8 cellular contexts compared by ENCODE assay signal in genomic region chr1:155763090-155763815, GRCh38.
DNase-seq lines count a peak whose midpoint lies in the region; ATAC-seq, FAIRE-seq and TF ChIP-seq lines count a peak whose summit lies in the region.
"Not testable (repeated sequence)": the region's sequence is repeated elsewhere in the genome, so short reads cannot be mapped to it uniquely, and the experiment has no call there.

No MANE protein-coding gene starts in this region.

- H3K4me1 ChIP-seq in keratinocyte (ENCODE audit: control insufficient read depth, extremely low read depth, insufficient read depth, low read length) (peaks cover 41% of the 10 kb centered on the region), upper lobe of left lung (peaks cover 2 to 23% (median 10%) of the 10 kb centered on the region in 4 donors)
- H3K4me1 ChIP-seq in pancreas: not testable (repeated sequence)

- ATAC-seq in pancreas (peak in 3 of 4 donors; percentile 56 to 80 (median 68)), upper lobe of left lung (ENCODE audit: low FRiP score in 2 of 2) (peak; percentile 63 to 89)

- peak overlapping the region; percentile 74 for H3K27ac Mint-ChIP-seq in HFFc6
- peak overlapping the region; percentile 10 for H3K27ac Mint-ChIP-seq in activated T-cell treated with anti-CD3 and anti-CD28 coated beads, Interleukin-2, amount 50 U/mL, for 24 hours

- peaks cover 39% of the 10 kb centered on the region for H3K4me1 Mint-ChIP-seq in HFFc6 (ENCODE audit: low read depth)
- not testable (repeated sequence) for H3K4me1 Mint-ChIP-seq in activated T-cell treated with anti-CD3 and anti-CD28 coated beads, Interleukin-2, amount 50 U/mL, for 24 hours (ENCODE audit: low read depth)

- peak in 1 of 4 donors; percentile 63 for TF ChIP-seq EP300 in upper lobe of left lung (IDR thresholded peaks at IDR 0.05)

- not testable (repeated sequence) for H4K20me1 ChIP-seq in keratinocyte (ENCODE audit: control insufficient read depth, extremely low read depth, insufficient read depth, low read length)

- peak; percentile 87 for FAIRE-seq in keratinocyte (lab: Jason Lieb, UNC)
- FAIRE-seq in pancreas (lab: Jason Lieb, UNC): not testable (repeated sequence)

- H3K36me3 ChIP-seq in keratinocyte (ENCODE audit: control insufficient read depth in 2 of 2, extremely low read depth in 1 of 2, insufficient read depth in 2 of 2, low read length in 2 of 2): peaks cover 6 to 18% of the 10 kb centered on the region in 2 experiments
- H3K36me3 ChIP-seq in pancreas: peaks cover 4 to 62% (median 13%) of the 10 kb centered on the region in 3 donors
- H3K36me3 ChIP-seq in upper lobe of left lung: peaks cover 28 to 91% (median 53%) of the 10 kb centered on the region in 4 donors

- DNase-seq in CD1c-positive myeloid dendritic cell (ENCODE audit: extremely low spot score) (peak; percentile 43), HFFc6 (peak; percentile 93), NCI-H748 (lab: John Stamatoyannopoulos, UW; ENCODE audit: unreplicated experiment) (peak; percentile 3), epithelial cell of proximal tubule (ENCODE audit: low read depth) (peak; percentile 53), keratinocyte (ENCODE audit: low read depth, low spot score) (peak; percentile 69), upper lobe of left lung (peak in 1 of 2 donors; percentile 78)
- not testable (repeated sequence) for DNase-seq in activated T-cell treated with anti-CD3 and anti-CD28 coated beads, Interleukin-2, amount 50 U/mL, for 24 hours; pancreas

- H3K9me3 Mint-ChIP-seq in HFFc6; activated T-cell treated with anti-CD3 and anti-CD28 coated beads, Interleukin-2, amount 50 U/mL, for 24 hours: not testable (repeated sequence)

- 88 to 93% methylated on average over 6 of the region's 6 CpGs for WGBS in pancreas, 2 donors
- 67 to 75% methylated on average over 6 of the region's 6 CpGs for WGBS in upper lobe of left lung, 2 donors

- dilution Hi-C loops in keratinocyte (cut with MboI; ENCODE audit: extremely low pct_ligation_motif_present, low sequenced_read_pairs): not testable (repeated sequence)

- H3K27me3 ChIP-seq in keratinocyte (ENCODE audit: control insufficient read depth, extremely low read depth, insufficient read depth, low read length); pancreas; upper lobe of left lung: not testable (repeated sequence)

- not testable (repeated sequence) for H3K9me1 ChIP-seq in keratinocyte (ENCODE audit: control insufficient read depth, extremely low read depth, insufficient read depth, low read length)

- H3K27ac ChIP-seq in keratinocyte (ENCODE audit: control insufficient read depth, insufficient read depth, low read length): peak overlapping the region; percentile 70
- not testable (repeated sequence) for H3K27ac ChIP-seq in pancreas, upper lobe of left lung

- peaks cover 46% of the 10 kb centered on the region for H3K36me3 Mint-ChIP-seq in HFFc6 (ENCODE audit: low read depth)
- peaks cover 88% of the 10 kb centered on the region for H3K36me3 Mint-ChIP-seq in activated T-cell treated with anti-CD3 and anti-CD28 coated beads, Interleukin-2, amount 50 U/mL, for 24 hours (ENCODE audit: low read depth)

- H3K4me2 ChIP-seq in keratinocyte (ENCODE audit: control insufficient read depth, extremely low read depth, insufficient read depth, low read depth, low read length): peak overlapping the region; percentile 41

- not testable (repeated sequence) for H3K27me3 Mint-ChIP-seq in HFFc6 (ENCODE audit: insufficient read depth); activated T-cell treated with anti-CD3 and anti-CD28 coated beads, Interleukin-2, amount 50 U/mL, for 24 hours

- not testable (repeated sequence) for H3K4me3 ChIP-seq in epithelial cell of proximal tubule (ENCODE audit: low read depth, low read length); pancreas; upper lobe of left lung
- peak overlapping the region in 1 of 3 experiments; percentile 7 for H3K4me3 ChIP-seq in keratinocyte (ENCODE audit: control insufficient read depth in 2 of 3, extremely low read depth in 1 of 3, insufficient read depth in 2 of 3, low read depth in 1 of 3, low read length in 3 of 3)

- not testable (repeated sequence) for H2AFZ ChIP-seq in keratinocyte (ENCODE audit: control insufficient read depth, low read length)

- H3K79me2 ChIP-seq in keratinocyte (ENCODE audit: control insufficient read depth, insufficient read depth, low read length): not testable (repeated sequence)

- peak overlapping the region; percentile 15 for H3K9ac ChIP-seq in keratinocyte (ENCODE audit: control insufficient read depth, extremely low read depth, insufficient read depth, low read length)

- not testable (repeated sequence) for TF ChIP-seq CTCF in HFFc6 (IDR thresholded peaks at IDR 0.05); epithelial cell of proximal tubule (conservative IDR thresholded peaks at IDR 0.05; ENCODE audit: low read depth, low read length); keratinocyte (optimal IDR thresholded peaks at IDR 0.05 in 1 of 3, IDR thresholded peaks at IDR 0.05 in 1 of 3, conservative IDR thresholded peaks at IDR 0.05 in 1 of 3; ENCODE audit: extremely low read depth in 1 of 3, insufficient read depth in 2 of 3, low read length in 3 of 3); pancreas (IDR thresholded peaks at IDR 0.05); upper lobe of left lung (IDR thresholded peaks at IDR 0.05)

- TF ChIP-seq POLR2A in upper lobe of left lung (IDR thresholded peaks at IDR 0.05): not testable (repeated sequence)

- H3K9me3 ChIP-seq in keratinocyte (ENCODE audit: control insufficient read depth, low read depth, low read length); pancreas; upper lobe of left lung: not testable (repeated sequence)

- intact Hi-C loops in pancreas (cut with DNase I): not testable (repeated sequence)

- H3K4me3 Mint-ChIP-seq in HFFc6: peak overlapping the region; percentile 66
- not testable (repeated sequence) for H3K4me3 Mint-ChIP-seq in activated T-cell treated with anti-CD3 and anti-CD28 coated beads, Interleukin-2, amount 50 U/mL, for 24 hours
